In genomic region chr3:194607592-194608386, GRCh38 we compare ENCODE assay signal across 17 cellular contexts. TPM values are rescaled to one million over a fixed set of nuclear protein-coding genes. Genes with fewer than 3 reads are reported as not detected.
DNase-seq lines count a peak whose midpoint lies in the region; ATAC-seq, FAIRE-seq and TF ChIP-seq lines count a peak whose summit lies in the region.
"Had no signal": no experiment of that assay in that cellular context is flagged by ENCODE, and none has a peak within 500 bp of the region (broad histone marks: within the 10 kb centered on the region; RNA-seq: fewer than 3 reads in every experiment).

No MANE protein-coding gene starts in this region.

- no peak for TF ChIP-seq CTCF in CD14-positive monocyte (IDR thresholded peaks at IDR 0.05)
- TF ChIP-seq CTCF in tibial artery (IDR thresholded peaks at IDR 0.05) = no peak

- H3K36me3 Mint-ChIP-seq in CD14-positive monocyte = no peaks in the 10 kb centered on the region
- H3K36me3 Mint-ChIP-seq: CD4-positive, CD25-positive, alpha-beta regulatory T cell had no signal

- intact Hi-C loops in left colon (cut with DNase I, micrococcal nuclease) (no loop called here), CD14-positive monocyte (cut with micrococcal nuclease) (no loop called here), tibial artery (cut with DNase I; ENCODE audit: low total_unique reads) (loop anchor here (10.0 kb wide), 1 partner anchor 273 kb away; no protein-coding TSS in a partner anchor)

- no peaks in the 10 kb centered on the region for H3K4me1 ChIP-seq in tibial artery

- no peaks in the 10 kb centered on the region for H3K4me1 Mint-ChIP-seq in stimulated activated naive CD8-positive, alpha-beta T cell treated with anti-CD3 and anti-CD28 coated beads, Interleukin-15, amount 100 ng/mL, for 72 hours
- H3K4me1 Mint-ChIP-seq in CD14-positive monocyte = peaks cover 3% of the 10 kb centered on the region
- H3K4me1 Mint-ChIP-seq: CD4-positive, CD25-positive, alpha-beta regulatory T cell had no signal

- no peak overlapping the region for H3K4me3 Mint-ChIP-seq in stimulated activated naive CD8-positive, alpha-beta T cell treated with anti-CD3 and anti-CD28 coated beads, Interleukin-15, amount 100 ng/mL, for 72 hours
- H3K4me3 Mint-ChIP-seq in CD14-positive monocyte = no peak overlapping the region
- H3K4me3 Mint-ChIP-seq: CD4-positive, CD25-positive, alpha-beta regulatory T cell; IgD-negative memory B cell had no signal

- ATAC-seq in stimulated activated naive CD8-positive, alpha-beta T cell treated with anti-CD3 and anti-CD28 coated beads, Interleukin-15, amount 100 ng/mL, for 72 hours = no peak
- ATAC-seq in stimulated activated naive CD8-positive, alpha-beta T cell treated with anti-CD3 and anti-CD28 coated beads, Interleukin-15, Interleukin-2, amounts not matched to agents 100 U/mL and 50 U/mL, for 24 hours = no peak
- peak; percentile 5 for ATAC-seq in left colon

- H3K9me3 Mint-ChIP-seq in stimulated activated naive CD8-positive, alpha-beta T cell treated with anti-CD3 and anti-CD28 coated beads, Interleukin-15, amount 100 ng/mL, for 72 hours = no peaks in the 10 kb centered on the region
- H3K9me3 Mint-ChIP-seq in CD14-positive monocyte = peaks cover 0 to 1% (median 0%) of the 10 kb centered on the region in 7 donors
- H3K9me3 Mint-ChIP-seq: IgD-negative memory B cell had no signal

- FAIRE-seq in GM19239 (lab: Jason Lieb, UNC) = no peak

- DNase-seq in stimulated activated naive CD8-positive, alpha-beta T cell treated with anti-CD3 and anti-CD28 coated beads, Interleukin-15, amount 100 ng/mL, for 72 hours = no peak
- DNase-seq in stimulated activated naive CD8-positive, alpha-beta T cell treated with anti-CD3 and anti-CD28 coated beads, Interleukin-15, Interleukin-2, amounts not matched to agents 100 U/mL and 50 U/mL, for 24 hours = no peak
- DNase-seq in NCI-H524 treated with DMSO at 0.1 percent for 48 hours (lab: John Stamatoyannopoulos, UW) (peak; percentile 29), left colon (no peak), CD14-positive monocyte (ENCODE audit: low spot score) (no peak), tibial artery (no peak), GM19239 (ENCODE audit: insufficient read length, low spot score) (no peak)
- no peak for DNase-seq in activated CD4-positive, alpha-beta T cell treated with anti-CD3 and anti-CD28 coated beads for 1 hour
- DNase-seq: AML-193; CD4-positive, CD25-positive, alpha-beta regulatory T cell; HCEC 1CT; NCI-H1436 treated with DMSO at 0.1 percent for 48 hours; NCI-H2171; NCI-H446 treated with DMSO at 0.1 percent for 48 hours; OCI-M1 had no signal

- no peaks in the 10 kb centered on the region for H3K27me3 ChIP-seq in tibial artery

- H3K27ac ChIP-seq in tibial artery = no peak overlapping the region
- H3K27ac ChIP-seq: RWPE1 had no signal

- no peaks in the 10 kb centered on the region for H3K9me3 ChIP-seq in tibial artery

- H3K4me3 ChIP-seq in tibial artery = no peak overlapping the region

- peak overlapping the region; percentile 7 to 22 for H3K27ac Mint-ChIP-seq in stimulated activated naive CD8-positive, alpha-beta T cell treated with anti-CD3 and anti-CD28 coated beads, Interleukin-15, amount 100 ng/mL, for 72 hours
- H3K27ac Mint-ChIP-seq in CD14-positive monocyte = peak overlapping the region in 1 of 7 donors; percentile 58
- H3K27ac Mint-ChIP-seq: IgD-negative memory B cell had no signal

- no peaks in the 10 kb centered on the region for H3K27me3 Mint-ChIP-seq in stimulated activated naive CD8-positive, alpha-beta T cell treated with anti-CD3 and anti-CD28 coated beads, Interleukin-15, amount 100 ng/mL, for 72 hours
- H3K27me3 Mint-ChIP-seq in CD14-positive monocyte (ENCODE audit: low read depth in 3 of 3) = no peaks in the 10 kb centered on the region
- H3K27me3 Mint-ChIP-seq: CD4-positive, CD25-positive, alpha-beta regulatory T cell; IgD-negative memory B cell had no signal

- H3K36me3 ChIP-seq in tibial artery = peaks cover 0 to 6% (median 0%) of the 10 kb centered on the region in 3 donors

RNA-seq across cellular contexts. Expression of gene TMEM44, which starts 25.4 kb away (rescaled TPM):
- 10 to 100 TPM; 46.1 to 68.2 TPM for total RNA-seq in left colon
- polyA plus RNA-seq in CD14-positive monocyte = not detected
